Comparison of ENCODE assay signal across 31 cellular contexts in the genomic region with DNA sequence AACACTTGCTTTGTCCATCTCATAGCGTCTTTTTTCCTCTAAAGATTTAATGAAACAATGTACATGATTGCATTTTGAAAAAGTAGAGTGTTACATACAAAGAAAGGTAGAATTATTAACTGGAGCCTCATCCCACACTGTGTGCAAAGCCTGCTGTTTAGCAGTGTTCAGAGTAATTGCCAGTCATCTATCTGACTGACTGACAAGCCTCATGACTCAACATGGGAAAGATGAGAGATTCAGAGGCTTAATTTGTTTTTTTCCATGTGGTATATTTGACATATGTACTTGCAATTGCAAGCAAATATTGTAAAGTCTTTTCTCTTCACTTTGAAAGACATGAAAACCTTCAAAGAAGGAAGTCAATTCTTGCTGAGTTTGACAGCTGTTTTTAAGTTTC. TPM values are rescaled to one million over a fixed set of nuclear protein-coding genes. Genes with fewer than 3 reads are reported as not detected.
DNase-seq lines count a peak whose midpoint lies in the region; ATAC-seq and TF ChIP-seq lines count a peak whose summit lies in the region.
"Had no signal": no experiment of that assay in that cellular context is flagged by ENCODE, and none has a peak within 500 bp of the region (broad histone marks: within the 10 kb centered on the region; RNA-seq: fewer than 3 reads in every experiment).

No MANE protein-coding gene starts in this region.

- no peak overlapping the region for H3K4me3 Mint-ChIP-seq in activated T-cell treated with anti-CD3 and anti-CD28 coated beads, Interleukin-2, amount 50 U/mL, for 4 hours
- H3K4me3 Mint-ChIP-seq: activated CD4-positive, alpha-beta T cell treated with anti-CD3 and anti-CD28 coated beads, Interleukin-2, amount 10 ng/mL, durations not matched to agents 7 days and 5 days; activated naive CD8-positive, alpha-beta T cell treated with anti-CD3 and anti-CD28 coated beads, Interleukin-2, amount 10 ng/mL, durations not matched to agents 7 days and 5 days; mesothelial cell of epicardium; naive thymus-derived CD8-positive, alpha-beta T cell; stimulated activated naive B cell treated with anti-CD40 and anti-IgM and Interleukin-4, amounts not matched to agents 10 μg/mL and 1 μg/mL and 100 μg/mL, for 72 hours; T-helper 1 cell treated with Interleukin-12 subunit alpha and Interleukin-12 subunit beta and Interleukin-4 antibody, amounts not matched to agents 30 μg/mL and 1 μg/mL, for 36 hours had no signal

- no peaks in the 10 kb centered on the region for H3K9me3 Mint-ChIP-seq in activated T-cell treated with anti-CD3 and anti-CD28 coated beads, Interleukin-2, amount 50 U/mL, for 4 hours
- H3K9me3 Mint-ChIP-seq: activated CD4-positive, alpha-beta T cell treated with anti-CD3 and anti-CD28 coated beads, Interleukin-2, amount 10 ng/mL, durations not matched to agents 7 days and 5 days; activated naive CD8-positive, alpha-beta T cell treated with anti-CD3 and anti-CD28 coated beads, Interleukin-2, amount 10 ng/mL, durations not matched to agents 7 days and 5 days; mesothelial cell of epicardium; naive thymus-derived CD8-positive, alpha-beta T cell; T-helper 1 cell treated with Interleukin-12 subunit alpha and Interleukin-12 subunit beta and Interleukin-4 antibody, amounts not matched to agents 30 μg/mL and 1 μg/mL, for 36 hours had no signal

- H4K20me1 ChIP-seq in PC-3 (ENCODE audit: low read length), result no peaks in the 10 kb centered on the region

- H2AFZ ChIP-seq in PC-3 (ENCODE audit: low read length), result no peak overlapping the region
- H2AFZ ChIP-seq: parathyroid adenoma had no signal

- DNase-seq in activated T-cell treated with anti-CD3 and anti-CD28 coated beads, Interleukin-2, amount 50 U/mL, for 4 hours, result no peak
- DNase-seq in activated T-cell treated with anti-CD3 and anti-CD28 coated beads for 4 hours (no peak), PC-3 (peak; percentile 37), caudate nucleus (lab: John Stamatoyannopoulos, UW) (peak in 2 of 61 donors; percentile 41 to 42), putamen (ENCODE audit: low spot score) (peak; percentile 56), colonic mucosa (no peak), NCI-H2107 treated with DMSO at 0.1 percent for 48 hours (lab: John Stamatoyannopoulos, UW; ENCODE audit: unreplicated experiment) (no peak)
- DNase-seq: ACHN; activated CD4-positive, alpha-beta T cell treated with anti-CD3 and anti-CD28 coated beads, Interleukin-2, amount 10 ng/mL, durations not matched to agents 7 days and 5 days; activated CD8-positive, alpha-beta memory T cell treated with anti-CD3 and anti-CD28 coated beads, Interleukin-2, amount 50 U/mL, for 48 hours; activated naive CD8-positive, alpha-beta T cell treated with anti-CD3 and anti-CD28 coated beads, Interleukin-2, amount 10 ng/mL, durations not matched to agents 7 days and 5 days; Caco-2; DMS79 treated with DMSO at 0.1 percent for 48 hours; effector CD8-positive, alpha-beta T cell; foreskin melanocyte; Kasumi-1; left ventricle myocardium superior; naive thymus-derived CD8-positive, alpha-beta T cell; NCI-H1694 treated with DMSO at 0.1 percent for 48 hours; right cardiac atrium; stimulated activated CD4-positive, alpha-beta T cell treated with anti-CD3 and anti-CD28 coated beads, Interleukin-4, amount 100 ng/mL, for 1 hour; stimulated activated naive B cell treated with anti-CD40 and anti-IgM and Interleukin-4, amounts not matched to agents 10 μg/mL and 1 μg/mL and 100 μg/mL, for 72 hours had no signal

- H3K9me2 ChIP-seq in PC-3 (replicated peaks; ENCODE audit: low read length), result no peaks in the 10 kb centered on the region

- CTCF ChIA-PET in PC-3 (lab: Charles Lee), result no interaction called here

- no TSS peak for BruUV-seq in PC-3 (replicated peaks; lab: Mats Ljungman, UMichigan)

- no peaks in the 10 kb centered on the region for H3K79me2 ChIP-seq in PC-3 (ENCODE audit: low read length)
- H3K79me2 ChIP-seq: parathyroid adenoma had no signal

- H3K4me1 ChIP-seq in PC-3 (ENCODE audit: insufficient read depth, low read length), result no peaks in the 10 kb centered on the region
- no peaks in the 10 kb centered on the region for H3K4me1 ChIP-seq in colonic mucosa
- H3K4me1 ChIP-seq: parathyroid adenoma had no signal

- no peaks in the 10 kb centered on the region for H3K27me3 ChIP-seq in PC-3 (ENCODE audit: low read length)
- no peaks in the 10 kb centered on the region for H3K27me3 ChIP-seq in colonic mucosa
- H3K27me3 ChIP-seq: testis, vagina had no signal

- H3K4me3 ChIP-seq in PC-3 (ENCODE audit: low read length) (no peak overlapping the region), colonic mucosa (no peak overlapping the region)
- H3K4me3 ChIP-seq: testis, vagina had no signal

- ATAC-seq in activated T-cell treated with anti-CD3 and anti-CD28 coated beads, Interleukin-2, amount 50 U/mL, for 4 hours, result peak; percentile 76 to 84
- ATAC-seq in PC-3, result peak; percentile 64
- ATAC-seq in GM21717 (IDR thresholded peaks at IDR 0.05; ENCODE audit: unreplicated experiment), result no peak
- ATAC-seq: esophagus mucosa; left ventricle myocardium superior; naive thymus-derived CD8-positive, alpha-beta T cell; right cardiac atrium; stimulated activated naive B cell treated with anti-CD40 and anti-IgM and Interleukin-4, amounts not matched to agents 10 μg/mL and 1 μg/mL and 100 μg/mL, for 72 hours had no signal

- TF ChIP-seq CTCF in PC-3 (conservative IDR thresholded peaks at IDR 0.05; ENCODE audit: low read depth, low read length) (no peak), colonic mucosa (IDR thresholded peaks at IDR 0.05) (no peak)

- no peak overlapping the region for H3K4me2 ChIP-seq in PC-3 (ENCODE audit: low read length)

- no peaks in the 10 kb centered on the region for H3F3A ChIP-seq in PC-3 (ENCODE audit: low read length, unreplicated experiment)

- intact Hi-C loops in PC-3 (cut with micrococcal nuclease) (no loop called here), colonic mucosa (cut with DNase I) (no loop called here)

- H3K27ac ChIP-seq in PC-3 (ENCODE audit: low read length) (no peak overlapping the region), caudate nucleus (ENCODE audit: low read depth, low read length) (peak overlapping the region; percentile 60), colonic mucosa (no peak overlapping the region)
- H3K27ac ChIP-seq: parathyroid adenoma, testis, vagina had no signal

- POLR2A ChIA-PET in PC-3 (lab: Charles Lee; ENCODE audit: unreplicated experiment), result no interaction called here

- peaks cover 8% of the 10 kb centered on the region for H3K4me1 Mint-ChIP-seq in activated T-cell treated with anti-CD3 and anti-CD28 coated beads, Interleukin-2, amount 50 U/mL, for 4 hours (ENCODE audit: low read depth)
- H3K4me1 Mint-ChIP-seq: stimulated activated naive B cell treated with anti-CD40 and anti-IgM and Interleukin-4, amounts not matched to agents 10 μg/mL and 1 μg/mL and 100 μg/mL, for 72 hours had no signal

- H3K27me3 Mint-ChIP-seq in activated T-cell treated with anti-CD3 and anti-CD28 coated beads, Interleukin-2, amount 50 U/mL, for 4 hours (ENCODE audit: low read depth), result no peaks in the 10 kb centered on the region
- H3K27me3 Mint-ChIP-seq: activated CD4-positive, alpha-beta T cell treated with anti-CD3 and anti-CD28 coated beads, Interleukin-2, amount 10 ng/mL, durations not matched to agents 7 days and 5 days; activated naive CD8-positive, alpha-beta T cell treated with anti-CD3 and anti-CD28 coated beads, Interleukin-2, amount 10 ng/mL, durations not matched to agents 7 days and 5 days; naive thymus-derived CD8-positive, alpha-beta T cell; stimulated activated naive B cell treated with anti-CD40 and anti-IgM and Interleukin-4, amounts not matched to agents 10 μg/mL and 1 μg/mL and 100 μg/mL, for 72 hours had no signal

- H3K36me3 ChIP-seq in PC-3 (ENCODE audit: low read depth, low read length) (no peaks in the 10 kb centered on the region), colonic mucosa (no peaks in the 10 kb centered on the region)
- H3K36me3 ChIP-seq: vagina had no signal

- H3K9ac ChIP-seq in PC-3 (ENCODE audit: low read length) (no peak overlapping the region), colonic mucosa (ENCODE audit: low read depth in 2 of 2, low read length in 2 of 2) (no peak overlapping the region)
- H3K9ac ChIP-seq: parathyroid adenoma had no signal

- H3K36me3 Mint-ChIP-seq in activated T-cell treated with anti-CD3 and anti-CD28 coated beads, Interleukin-2, amount 50 U/mL, for 4 hours (ENCODE audit: insufficient read depth), result no peaks in the 10 kb centered on the region
- H3K36me3 Mint-ChIP-seq: activated naive CD8-positive, alpha-beta T cell treated with anti-CD3 and anti-CD28 coated beads, Interleukin-2, amount 10 ng/mL, durations not matched to agents 7 days and 5 days; mesothelial cell of epicardium; naive thymus-derived CD8-positive, alpha-beta T cell; stimulated activated naive B cell treated with anti-CD40 and anti-IgM and Interleukin-4, amounts not matched to agents 10 μg/mL and 1 μg/mL and 100 μg/mL, for 72 hours had no signal

- H3K9me3 ChIP-seq in PC-3 (ENCODE audit: low read length), result no peaks in the 10 kb centered on the region
- no peaks in the 10 kb centered on the region for H3K9me3 ChIP-seq in colonic mucosa
- H3K9me3 ChIP-seq: Caco-2, testis, vagina had no signal

RNA-seq across cellular contexts. Expression of gene PCARE, which starts 14.7 kb away (rescaled TPM):
- not detected for total RNA-seq in activated T-cell treated with anti-CD3 and anti-CD28 coated beads, Interleukin-2, amount 50 U/mL, for 4 hours
- total RNA-seq in PC-3 (2014; rRNA removed) (not detected in 2 replicates), colonic mucosa (not detected)
- total RNA-seq: activated CD4-positive, alpha-beta T cell treated with anti-CD3 and anti-CD28 coated beads, Interleukin-2, amount 10 ng/mL, durations not matched to agents 7 days and 5 days; activated naive CD8-positive, alpha-beta T cell treated with anti-CD3 and anti-CD28 coated beads, Interleukin-2, amount 10 ng/mL, durations not matched to agents 7 days and 5 days; Caco-2; chondrocyte; naive thymus-derived CD8-positive, alpha-beta T cell; RPMI7951; vagina had no signal

RNA-seq across cellular contexts. Expression of gene CLIP4, which starts 55.6 kb away (rescaled TPM):
- 10 to 100 TPM; 11.7 to 14.5 (median 12.1) TPM for total RNA-seq in activated T-cell treated with anti-CD3 and anti-CD28 coated beads, Interleukin-2, amount 50 U/mL, for 4 hours
- total RNA-seq in PC-3 (2014; rRNA removed) (24.2 and 25.1 TPM in 2 replicates), colonic mucosa (1 to 10 TPM; 2.1 to 7.7 TPM)

Comparison
In these comparisons a context has a peak if more than half of its experiments do, and no peak if none do; other contexts are left out.
1. DNase-seq: peak in PC-3 (single experiment) and putamen (single experiment); none in activated T-cell treated with anti-CD3 and anti-CD28 coated beads, Interleukin-2, amount 50 U/mL, for 4 hours (single experiment), activated T-cell treated with anti-CD3 and anti-CD28 coated beads for 4 hours (single experiment), colonic mucosa (single experiment) and NCI-H2107 treated with DMSO at 0.1 percent for 48 hours (single experiment).